ENCODE assay signal across 9 cellular contexts in genomic region chr19:47093841-47094240, GRCh38. TPM values are rescaled to one million over a fixed set of nuclear protein-coding genes. Genes with fewer than 3 reads are reported as not detected.
DNase-seq lines count a peak whose midpoint lies in the region; ATAC-seq, FAIRE-seq and TF ChIP-seq lines count a peak whose summit lies in the region.
"Had no signal": no experiment of that assay in that cellular context is flagged by ENCODE, and none has a peak within 500 bp of the region (broad histone marks: within the 10 kb centered on the region; RNA-seq: fewer than 3 reads in every experiment).

No MANE protein-coding gene starts in this region.

- no peaks in the 10 kb centered on the region for H3K27me3 ChIP-seq in small intestine (ENCODE audit: control insufficient read depth in 2 of 2, insufficient read depth in 2 of 2, low read length in 2 of 2)

- peaks cover 2 to 3% of the 10 kb centered on the region in 2 donors for H3K36me3 ChIP-seq in small intestine (ENCODE audit: control insufficient read depth in 2 of 2, insufficient read depth in 2 of 2, low read length in 2 of 2)

- peak; percentile 64 for ATAC-seq in HG02885 (IDR thresholded peaks at IDR 0.05; ENCODE audit: poor library complexity, unreplicated experiment)

- peaks cover 7% of the 10 kb centered on the region for H3K36me3 Mint-ChIP-seq in activated naive CD8-positive, alpha-beta T cell
- no peaks in the 10 kb centered on the region for H3K36me3 Mint-ChIP-seq in glutamatergic neuron (ENCODE audit: unreplicated experiment)

- H3K9me3 ChIP-seq in small intestine (ENCODE audit: control insufficient read depth, low read depth) = no peaks in the 10 kb centered on the region

- no peak overlapping the region for H3K4me3 ChIP-seq in small intestine (ENCODE audit: low read depth in 1 of 2, low read length in 2 of 2)

- no peaks in the 10 kb centered on the region for H3K27me3 Mint-ChIP-seq in activated naive CD8-positive, alpha-beta T cell
- H3K27me3 Mint-ChIP-seq in glutamatergic neuron (ENCODE audit: unreplicated experiment) = peaks cover 2% of the 10 kb centered on the region

- H3K4me1 Mint-ChIP-seq in activated naive CD8-positive, alpha-beta T cell (ENCODE audit: low read depth) = peaks cover 49% of the 10 kb centered on the region
- H3K4me1 Mint-ChIP-seq in glutamatergic neuron (ENCODE audit: low read depth, unreplicated experiment) = peaks cover 27% of the 10 kb centered on the region

- H3K27ac Mint-ChIP-seq in activated naive CD8-positive, alpha-beta T cell = peak overlapping the region; percentile 81
- H3K27ac Mint-ChIP-seq in glutamatergic neuron (ENCODE audit: unreplicated experiment) = no peak overlapping the region

- H3K27ac ChIP-seq in small intestine (ENCODE audit: low read depth in 1 of 2, low read length in 1 of 2) = peak overlapping the region; percentile 98

- TF ChIP-seq POLR2A in GM15510 (IDR thresholded peaks at IDR 0.05; ENCODE audit: borderline replicate concordance, extremely low read depth, insufficient read length) = peak; percentile 23

- peaks cover 11 to 24% of the 10 kb centered on the region in 2 donors for H3K4me1 ChIP-seq in small intestine (ENCODE audit: control insufficient read depth in 2 of 2, insufficient read depth in 1 of 2, low read depth in 1 of 2, low read length in 1 of 2)

- no peak for FAIRE-seq in small intestine (lab: Jason Lieb, UNC)

- no peak overlapping the region for H3K4me3 Mint-ChIP-seq in activated naive CD8-positive, alpha-beta T cell
- no peak overlapping the region for H3K4me3 Mint-ChIP-seq in glutamatergic neuron (ENCODE audit: unreplicated experiment)

- WGBS in small intestine, 3 donors = 78 to 82% (median 80%) methylated on average over 10 of the region's 10 CpGs

- no peaks in the 10 kb centered on the region for H3K9me3 Mint-ChIP-seq in activated naive CD8-positive, alpha-beta T cell (ENCODE audit: low read depth)
- H3K9me3 Mint-ChIP-seq in glutamatergic neuron (ENCODE audit: unreplicated experiment) = peaks cover 7% of the 10 kb centered on the region

- DNase-seq in small intestine (no peak), NOMO-1 (lab: John Stamatoyannopoulos, UW; ENCODE audit: unreplicated experiment in 2 of 2) (no peak), inferior parietal cortex (ENCODE audit: extremely low spot score) (no peak), glutamatergic neuron (no peak)
- DNase-seq in effector CD4-positive, alpha-beta T cell = no peak
- DNase-seq: NCI-H2029 treated with DMSO at 0.1 percent for 48 hours had no signal

- TF ChIP-seq CTCF in glutamatergic neuron (IDR thresholded peaks at IDR 0.05; ENCODE audit: partially characterized antibody, unreplicated experiment) = no peak

RNA-seq across cellular contexts. Expression of gene ZC3H4, which starts 19.7 kb away (rescaled TPM):
- 10 to 100 TPM in 2 of 3 donors, 1 to 10 TPM in 1; 7.3 to 18.0 (median 10.7) TPM for polyA plus RNA-seq in small intestine
- total RNA-seq in glutamatergic neuron (ENCODE audit: unreplicated experiment) = 50.3 TPM

RNA-seq across cellular contexts. Expression of gene SAE1, which starts 36.8 kb away (rescaled TPM):
- polyA plus RNA-seq in small intestine = 10 to 100 TPM; 28.6 to 77.5 (median 34.9) TPM
- total RNA-seq in glutamatergic neuron (ENCODE audit: unreplicated experiment) = 79.9 TPM

RNA-seq across cellular contexts. Expression of gene TMEM160, which starts 45.4 kb away (rescaled TPM):
- polyA plus RNA-seq in small intestine = 10 to 100 TPM in 2 of 3 donors, 1 to 10 TPM in 1; 5.1 to 70.3 (median 13.1) TPM
- total RNA-seq in glutamatergic neuron (ENCODE audit: unreplicated experiment) = 31.0 TPM
